ENCODE assay signal across 1 cellular context in the genomic region with DNA sequence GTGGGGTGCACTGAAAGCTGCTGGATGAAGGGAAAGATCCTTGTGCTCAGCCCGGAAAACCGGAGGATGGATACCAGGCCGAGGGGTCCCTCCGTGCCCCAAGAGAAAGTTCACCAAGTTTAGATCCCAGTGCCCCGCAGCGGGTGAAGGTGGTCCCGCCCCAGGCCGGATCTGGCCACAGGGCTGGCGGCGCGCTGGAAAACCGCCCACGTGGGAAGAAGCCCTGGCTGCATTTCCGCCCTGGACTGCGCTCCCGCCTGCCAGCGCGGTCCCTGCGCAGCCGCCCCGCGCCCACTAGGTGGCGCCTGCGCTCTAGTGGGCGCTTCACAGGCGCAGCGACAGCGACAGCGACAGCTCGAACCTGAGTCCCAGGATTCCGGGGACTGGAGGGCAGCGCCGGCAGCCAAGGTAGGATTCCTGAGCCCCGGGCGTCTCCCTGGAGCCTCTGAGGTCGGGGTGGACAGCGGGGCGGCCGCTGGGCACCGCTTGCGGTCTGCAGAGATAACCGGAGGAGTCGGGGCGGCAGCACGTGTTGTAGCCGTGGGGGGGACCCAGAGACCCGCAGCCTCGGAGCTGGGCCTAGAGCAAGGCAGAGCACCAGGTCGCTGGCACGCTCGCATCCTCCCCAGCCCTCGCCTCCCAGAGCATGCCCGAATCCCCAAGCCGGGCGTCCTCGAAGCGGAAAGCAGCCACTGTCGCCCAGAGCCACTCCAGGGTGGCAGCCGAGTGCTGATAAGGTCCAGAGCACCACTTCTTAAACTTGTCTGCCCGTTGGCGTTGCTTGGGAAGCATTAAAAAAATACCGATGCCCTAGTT.
TF ChIP-seq lines count a peak whose summit lies in the region.

A gene with protein sequence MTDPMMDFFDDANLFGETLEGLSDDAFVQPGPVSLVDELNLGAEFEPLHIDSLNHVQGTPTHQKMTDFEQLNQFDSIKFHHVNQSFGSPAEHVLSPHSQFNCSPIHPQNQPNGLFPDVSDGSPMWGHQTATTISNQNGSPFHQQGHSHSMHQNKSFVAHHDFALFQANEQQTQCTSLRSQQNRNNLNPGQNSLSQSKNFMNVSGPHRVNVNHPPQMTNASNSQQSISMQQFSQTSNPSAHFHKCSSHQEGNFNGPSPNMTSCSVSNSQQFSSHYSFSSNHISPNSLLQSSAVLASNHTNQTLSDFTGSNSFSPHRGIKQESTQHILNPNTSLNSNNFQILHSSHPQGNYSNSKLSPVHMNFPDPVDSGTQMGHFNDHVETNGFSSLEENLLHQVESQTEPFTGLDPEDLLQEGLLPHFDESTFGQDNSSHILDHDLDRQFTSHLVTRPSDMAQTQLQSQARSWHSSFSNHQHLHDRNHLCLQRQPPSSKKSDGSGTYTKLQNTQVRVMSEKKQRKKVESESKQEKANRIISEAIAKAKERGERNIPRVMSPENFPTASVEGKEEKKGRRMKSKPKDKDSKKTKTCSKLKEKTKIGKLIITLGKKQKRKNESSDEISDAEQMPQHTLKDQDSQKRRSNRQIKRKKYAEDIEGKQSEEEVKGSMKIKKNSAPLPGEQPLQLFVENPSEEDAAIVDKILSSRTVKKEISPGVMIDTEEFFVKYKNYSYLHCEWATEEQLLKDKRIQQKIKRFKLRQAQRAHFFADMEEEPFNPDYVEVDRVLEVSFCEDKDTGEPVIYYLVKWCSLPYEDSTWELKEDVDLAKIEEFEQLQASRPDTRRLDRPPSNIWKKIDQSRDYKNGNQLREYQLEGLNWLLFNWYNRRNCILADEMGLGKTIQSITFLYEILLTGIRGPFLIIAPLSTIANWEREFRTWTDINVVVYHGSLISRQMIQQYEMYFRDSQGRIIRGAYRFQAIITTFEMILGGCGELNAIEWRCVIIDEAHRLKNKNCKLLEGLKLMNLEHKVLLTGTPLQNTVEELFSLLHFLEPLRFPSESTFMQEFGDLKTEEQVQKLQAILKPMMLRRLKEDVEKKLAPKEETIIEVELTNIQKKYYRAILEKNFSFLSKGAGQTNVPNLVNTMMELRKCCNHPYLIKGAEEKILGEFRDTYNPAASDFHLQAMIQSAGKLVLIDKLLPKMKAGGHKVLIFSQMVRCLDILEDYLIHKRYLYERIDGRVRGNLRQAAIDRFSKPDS (N-terminal part only) (plus strand): TSS at position 322 of the 816 bp plus-strand sequence. CDS start 101,099 bp downstream, outside the sequence.

TF ChIP-seq in SK-N-SH, 30 proteins besides CTCF, POLR2A, EP300 and RAD21 (continued from another document):
- peak; percentile 2; the same call in 1 of the 2 replicates for TF ChIP-seq FOSL2 (IDR thresholded peaks at IDR 0.05; ENCODE audit: borderline replicate concordance, low read depth)
- TF ChIP-seq ELF1 (IDR thresholded peaks at IDR 0.05): peak; percentile 62
- TF ChIP-seq, protein P1, sequence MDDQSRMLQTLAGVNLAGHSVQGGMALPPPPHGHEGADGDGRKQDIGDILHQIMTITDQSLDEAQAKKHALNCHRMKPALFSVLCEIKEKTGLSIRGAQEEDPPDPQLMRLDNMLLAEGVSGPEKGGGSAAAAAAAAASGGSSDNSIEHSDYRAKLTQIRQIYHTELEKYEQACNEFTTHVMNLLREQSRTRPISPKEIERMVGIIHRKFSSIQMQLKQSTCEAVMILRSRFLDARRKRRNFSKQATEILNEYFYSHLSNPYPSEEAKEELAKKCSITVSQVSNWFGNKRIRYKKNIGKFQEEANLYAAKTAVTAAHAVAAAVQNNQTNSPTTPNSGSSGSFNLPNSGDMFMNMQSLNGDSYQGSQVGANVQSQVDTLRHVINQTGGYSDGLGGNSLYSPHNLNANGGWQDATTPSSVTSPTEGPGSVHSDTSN (IDR thresholded peaks at IDR 0.05): no peak
- peak; percentile 65; the same call in 1 of the 2 replicates for TF ChIP-seq FOXM1 (IDR thresholded peaks at IDR 0.05; ENCODE audit: low read depth)
- TF ChIP-seq GATA2 (CRISPR knock-in tag; IDR thresholded peaks at IDR 0.05): no peak; the same call in 1 of the 2 replicates
- peak; percentile 26; the same call in 1 of the 2 replicates for TF ChIP-seq FOXJ3 (CRISPR knock-in tag; IDR thresholded peaks at IDR 0.05)
- TF ChIP-seq CHD2 (IDR thresholded peaks at IDR 0.05; ENCODE audit: low read length, partially characterized antibody): peak; percentile 13
- TF ChIP-seq POLR2AphosphoS5 (IDR thresholded peaks at IDR 0.05; ENCODE audit: low read depth, low read length): peak; percentile 41; the same call in 1 of the 2 replicates
- no peak for TF ChIP-seq RCOR1 (IDR thresholded peaks at IDR 0.05; ENCODE audit: low read length)
- TF ChIP-seq NFIC (IDR thresholded peaks at IDR 0.05; ENCODE audit: borderline replicate concordance): no peak; the same call in 1 of the 2 replicates
- no peak for TF ChIP-seq ZBTB33 (IDR thresholded peaks at IDR 0.05; ENCODE audit: borderline replicate concordance, low read depth)
- TF ChIP-seq JUND (IDR thresholded peaks at IDR 0.05): no peak
- TF ChIP-seq, protein P2, sequence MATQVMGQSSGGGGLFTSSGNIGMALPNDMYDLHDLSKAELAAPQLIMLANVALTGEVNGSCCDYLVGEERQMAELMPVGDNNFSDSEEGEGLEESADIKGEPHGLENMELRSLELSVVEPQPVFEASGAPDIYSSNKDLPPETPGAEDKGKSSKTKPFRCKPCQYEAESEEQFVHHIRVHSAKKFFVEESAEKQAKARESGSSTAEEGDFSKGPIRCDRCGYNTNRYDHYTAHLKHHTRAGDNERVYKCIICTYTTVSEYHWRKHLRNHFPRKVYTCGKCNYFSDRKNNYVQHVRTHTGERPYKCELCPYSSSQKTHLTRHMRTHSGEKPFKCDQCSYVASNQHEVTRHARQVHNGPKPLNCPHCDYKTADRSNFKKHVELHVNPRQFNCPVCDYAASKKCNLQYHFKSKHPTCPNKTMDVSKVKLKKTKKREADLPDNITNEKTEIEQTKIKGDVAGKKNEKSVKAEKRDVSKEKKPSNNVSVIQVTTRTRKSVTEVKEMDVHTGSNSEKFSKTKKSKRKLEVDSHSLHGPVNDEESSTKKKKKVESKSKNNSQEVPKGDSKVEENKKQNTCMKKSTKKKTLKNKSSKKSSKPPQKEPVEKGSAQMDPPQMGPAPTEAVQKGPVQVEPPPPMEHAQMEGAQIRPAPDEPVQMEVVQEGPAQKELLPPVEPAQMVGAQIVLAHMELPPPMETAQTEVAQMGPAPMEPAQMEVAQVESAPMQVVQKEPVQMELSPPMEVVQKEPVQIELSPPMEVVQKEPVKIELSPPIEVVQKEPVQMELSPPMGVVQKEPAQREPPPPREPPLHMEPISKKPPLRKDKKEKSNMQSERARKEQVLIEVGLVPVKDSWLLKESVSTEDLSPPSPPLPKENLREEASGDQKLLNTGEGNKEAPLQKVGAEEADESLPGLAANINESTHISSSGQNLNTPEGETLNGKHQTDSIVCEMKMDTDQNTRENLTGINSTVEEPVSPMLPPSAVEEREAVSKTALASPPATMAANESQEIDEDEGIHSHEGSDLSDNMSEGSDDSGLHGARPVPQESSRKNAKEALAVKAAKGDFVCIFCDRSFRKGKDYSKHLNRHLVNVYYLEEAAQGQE (IDR thresholded peaks at IDR 0.05; ENCODE audit: low read depth, low read length): no peak; the same call in 1 of the 2 replicates
- TF ChIP-seq, protein P3, sequence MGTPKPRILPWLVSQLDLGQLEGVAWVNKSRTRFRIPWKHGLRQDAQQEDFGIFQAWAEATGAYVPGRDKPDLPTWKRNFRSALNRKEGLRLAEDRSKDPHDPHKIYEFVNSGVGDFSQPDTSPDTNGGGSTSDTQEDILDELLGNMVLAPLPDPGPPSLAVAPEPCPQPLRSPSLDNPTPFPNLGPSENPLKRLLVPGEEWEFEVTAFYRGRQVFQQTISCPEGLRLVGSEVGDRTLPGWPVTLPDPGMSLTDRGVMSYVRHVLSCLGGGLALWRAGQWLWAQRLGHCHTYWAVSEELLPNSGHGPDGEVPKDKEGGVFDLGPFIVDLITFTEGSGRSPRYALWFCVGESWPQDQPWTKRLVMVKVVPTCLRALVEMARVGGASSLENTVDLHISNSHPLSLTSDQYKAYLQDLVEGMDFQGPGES (IDR thresholded peaks at IDR 0.05; ENCODE audit: low read depth, low read length): no peak
- peak; percentile 8; the same call in 1 of the 2 replicates for TF ChIP-seq TCF12 (IDR thresholded peaks at IDR 0.05)
- peak; percentile 75 for TF ChIP-seq MAX (IDR thresholded peaks at IDR 0.05; ENCODE audit: low read depth)
- TF ChIP-seq MEF2A (IDR thresholded peaks at IDR 0.05; ENCODE audit: borderline replicate concordance, low read depth): no peak
- TF ChIP-seq NRF1 (IDR thresholded peaks at IDR 0.05; ENCODE audit: low read depth, low read length): peak; percentile 68
- 0 out of 2 replicates have a peak, but pooled peaks have one; percentile 49 for TF ChIP-seq TEAD4 (IDR thresholded peaks at IDR 0.05; ENCODE audit: borderline replicate concordance, insufficient read depth)
- TF ChIP-seq GABPA (IDR thresholded peaks at IDR 0.05; ENCODE audit: low read depth): peak; percentile 61
